24 cellular contexts compared by ENCODE assay signal in the genomic region with DNA sequence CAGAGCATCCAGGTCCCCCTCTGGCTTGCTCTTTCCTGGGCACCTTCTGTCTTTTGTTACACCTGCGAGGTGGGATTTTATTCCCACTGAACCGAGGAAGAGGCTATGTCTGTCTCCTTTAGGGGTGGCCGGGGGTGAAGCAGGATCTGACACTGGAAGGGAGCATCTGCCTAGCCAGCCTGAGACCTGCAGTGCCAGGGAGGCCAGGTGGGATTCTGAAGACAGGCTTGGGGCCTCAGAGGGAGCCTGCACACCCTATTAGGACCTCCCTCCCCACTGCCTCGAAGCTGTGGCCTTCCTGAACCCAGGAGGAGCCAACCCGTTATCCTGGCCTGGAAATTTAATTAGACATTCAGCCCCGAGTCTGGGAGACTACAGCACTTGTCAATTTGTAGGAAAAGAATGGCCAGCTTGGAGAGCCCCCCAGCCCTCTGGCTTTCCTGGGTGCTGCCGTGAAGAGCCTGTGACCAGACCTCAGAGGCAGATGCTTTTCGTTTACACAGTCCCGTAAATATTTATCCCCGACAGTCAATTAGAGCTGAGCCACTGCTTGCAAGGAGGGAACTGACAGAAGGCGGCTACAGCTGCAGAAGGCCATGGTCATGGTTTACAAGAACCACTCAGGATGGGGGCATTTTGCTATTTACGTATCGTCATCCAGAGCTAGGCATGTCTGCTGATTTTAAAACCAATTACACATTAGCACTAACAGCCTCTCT. TPM values are rescaled to one million over a fixed set of nuclear protein-coding genes. Genes with fewer than 3 reads are reported as not detected.
DNase-seq lines count a peak whose midpoint lies in the region; ATAC-seq and TF ChIP-seq lines count a peak whose summit lies in the region.
"Had no signal": no experiment of that assay in that cellular context is flagged by ENCODE, and none has a peak within 500 bp of the region (broad histone marks: within the 10 kb centered on the region; RNA-seq: fewer than 3 reads in every experiment).

No MANE protein-coding gene starts in this region.

- H3K4me1 ChIP-seq in mesenchymal stem cell (ENCODE audit: control insufficient read depth, insufficient read depth, low read depth, low read length) (peaks cover 5% of the 10 kb centered on the region), GM23248 (ENCODE audit: insufficient read depth) (no peaks in the 10 kb centered on the region)
- H3K4me1 ChIP-seq: vagina had no signal

- no peak overlapping the region for H3K27ac ChIP-seq in mesenchymal stem cell (ENCODE audit: low read length, poor library complexity, severe bottlenecking)
- H3K27ac ChIP-seq in GM23248: no peak overlapping the region
- H3K27ac ChIP-seq: RWPE1, vagina had no signal

- TF ChIP-seq CTCF in natural killer cell (IDR thresholded peaks at IDR 0.05): no peak

- ATAC-seq in natural killer cell treated with Interleukin-12 subunit alpha and Interleukin-12 subunit beta and Interleukin-15 and Interleukin-18, amount 100 ng/mL, for 72 hours: no peak
- no peak for ATAC-seq in natural killer cell
- ATAC-seq in GM21723 (IDR thresholded peaks at IDR 0.05; ENCODE audit: unreplicated experiment): no peak
- no peak for ATAC-seq in stimulated activated naive CD8-positive, alpha-beta T cell treated with anti-CD3 and anti-CD28 coated beads, Interleukin-15, amount 100 ng/mL, for 72 hours
- ATAC-seq: left cardiac atrium had no signal

- H3K79me2 ChIP-seq in GM23248 (ENCODE audit: insufficient read depth): no peaks in the 10 kb centered on the region

- intact Hi-C loops in natural killer cell (cut with micrococcal nuclease): no loop called here

- H3K9me2 ChIP-seq in GM23248 (ENCODE audit: insufficient read depth): no peaks in the 10 kb centered on the region

- H3K9me3 Mint-ChIP-seq in natural killer cell treated with Interleukin-12 subunit alpha and Interleukin-12 subunit beta and Interleukin-15 and Interleukin-18, amount 100 ng/mL, for 72 hours: no peaks in the 10 kb centered on the region
- H3K9me3 Mint-ChIP-seq in natural killer cell: no peaks in the 10 kb centered on the region
- no peaks in the 10 kb centered on the region for H3K9me3 Mint-ChIP-seq in stimulated activated naive CD8-positive, alpha-beta T cell treated with anti-CD3 and anti-CD28 coated beads, Interleukin-15, amount 100 ng/mL, for 72 hours
- H3K9me3 Mint-ChIP-seq: CD8-positive, alpha-beta memory T cell; mesothelial cell of epicardium had no signal

- no peaks in the 10 kb centered on the region for H3K36me3 ChIP-seq in mesenchymal stem cell (ENCODE audit: control insufficient read depth in 1 of 2, insufficient read depth in 2 of 2, low read depth in 1 of 2, low read length in 2 of 2)
- H3K36me3 ChIP-seq in GM23248 (ENCODE audit: low read depth): no peaks in the 10 kb centered on the region
- H3K36me3 ChIP-seq: vagina had no signal

- WGBS in mesenchymal stem cell: 45% methylated on average over 13 of the region's 13 CpGs
- WGBS in GM23248 (ENCODE audit: low coverage in 1 of 2, low lambda C conversion rate in 2 of 2, missing lambda C conversion rate in 2 of 2), 2 experiments: 12 to 16% methylated on average over 13 of the region's 13 CpGs

- H3K36me3 Mint-ChIP-seq in natural killer cell treated with Interleukin-12 subunit alpha and Interleukin-12 subunit beta and Interleukin-15 and Interleukin-18, amount 100 ng/mL, for 72 hours: no peaks in the 10 kb centered on the region
- no peaks in the 10 kb centered on the region for H3K36me3 Mint-ChIP-seq in natural killer cell
- H3K36me3 Mint-ChIP-seq: CD8-positive, alpha-beta memory T cell; mesothelial cell of epicardium had no signal

- H4K91ac ChIP-seq in mesenchymal stem cell (ENCODE audit: low read length): no peak overlapping the region

- H2AFZ ChIP-seq in mesenchymal stem cell (ENCODE audit: low read depth, low read length) (no peak overlapping the region), GM23248 (no peak overlapping the region)

- peak; percentile 44 for DNase-seq in natural killer cell treated with Interleukin-12 subunit alpha and Interleukin-12 subunit beta and Interleukin-15 and Interleukin-18, amount 100 ng/mL, for 72 hours (ENCODE audit: low spot score)
- DNase-seq in natural killer cell: no peak
- DNase-seq in NCI-H82 (lab: John Stamatoyannopoulos, UW): peak; percentile 95
- DNase-seq in mesenchymal stem cell: peak; percentile 2
- DNase-seq in stimulated activated naive CD8-positive, alpha-beta T cell treated with anti-CD3 and anti-CD28 coated beads, Interleukin-15, amount 100 ng/mL, for 72 hours: no peak
- no peak for DNase-seq in activated CD4-positive, alpha-beta T cell treated with anti-CD3 and anti-CD28 coated beads, Interleukin-2, amount 50 U/mL, for 4 hours
- DNase-seq in GM23248: no peak
- DNase-seq: activated CD4-positive, alpha-beta T cell treated with anti-CD3 and anti-CD28 coated beads, Interleukin-2, amount 50 U/mL, for 1 hour; activated naive CD4-positive, alpha-beta T cell; amniotic stem cell; caudate nucleus; CD8-positive, alpha-beta memory T cell; left cardiac atrium; NCI-H2081 treated with DMSO at 0.1 percent for 48 hours; stimulated activated CD4-positive, alpha-beta T cell treated with anti-CD3 and anti-CD28 coated beads, Interleukin-4, amount 100 ng/mL, for 4 hours had no signal

- H3K27me3 Mint-ChIP-seq in natural killer cell treated with Interleukin-12 subunit alpha and Interleukin-12 subunit beta and Interleukin-15 and Interleukin-18, amount 100 ng/mL, for 72 hours: peaks cover 17 to 23% of the 10 kb centered on the region in 2 donors
- peaks cover 21 to 26% of the 10 kb centered on the region in 2 donors for H3K27me3 Mint-ChIP-seq in natural killer cell (ENCODE audit: low read depth in 2 of 2)
- peaks cover 16% of the 10 kb centered on the region for H3K27me3 Mint-ChIP-seq in stimulated activated naive CD8-positive, alpha-beta T cell treated with anti-CD3 and anti-CD28 coated beads, Interleukin-15, amount 100 ng/mL, for 72 hours
- H3K27me3 Mint-ChIP-seq: CD8-positive, alpha-beta memory T cell had no signal

- no peak overlapping the region for H2BK5ac ChIP-seq in mesenchymal stem cell (ENCODE audit: low read depth, low read length, poor library complexity, severe bottlenecking)

- no peaks in the 10 kb centered on the region for H3K79me1 ChIP-seq in mesenchymal stem cell (replicated peaks; ENCODE audit: low read length, poor library complexity, severe bottlenecking)

- H4K20me1 ChIP-seq in GM23248 (ENCODE audit: insufficient read depth): no peaks in the 10 kb centered on the region

- no peaks in the 10 kb centered on the region for H3F3A ChIP-seq in GM23248 (ENCODE audit: insufficient read depth)

- no peak overlapping the region for H2BK15ac ChIP-seq in mesenchymal stem cell (ENCODE audit: low read depth, poor library complexity, severe bottlenecking)

- H3K9me3 ChIP-seq in mesenchymal stem cell (ENCODE audit: control insufficient read depth, low read length) (no peaks in the 10 kb centered on the region), GM23248 (ENCODE audit: low read depth) (no peaks in the 10 kb centered on the region)
- H3K9me3 ChIP-seq: vagina had no signal

- H3K4me3 ChIP-seq in mesenchymal stem cell (ENCODE audit: insufficient read depth in 1 of 2, low read depth in 1 of 2, low read length in 2 of 2) (no peak overlapping the region), GM23248 (no peak overlapping the region)
- H3K4me3 ChIP-seq: smooth muscle cell, vagina had no signal

- no peak overlapping the region for H3K4me2 ChIP-seq in mesenchymal stem cell (ENCODE audit: low read length, poor library complexity, severe bottlenecking)
- no peak overlapping the region for H3K4me2 ChIP-seq in GM23248 (ENCODE audit: unreplicated experiment)
- H3K4me2 ChIP-seq: smooth muscle cell had no signal

- H3K27ac Mint-ChIP-seq in natural killer cell treated with Interleukin-12 subunit alpha and Interleukin-12 subunit beta and Interleukin-15 and Interleukin-18, amount 100 ng/mL, for 72 hours: no peak overlapping the region
- no peak overlapping the region for H3K27ac Mint-ChIP-seq in natural killer cell
- no peak overlapping the region for H3K27ac Mint-ChIP-seq in stimulated activated naive CD8-positive, alpha-beta T cell treated with anti-CD3 and anti-CD28 coated beads, Interleukin-15, amount 100 ng/mL, for 72 hours
- H3K27ac Mint-ChIP-seq: CD8-positive, alpha-beta memory T cell; mesothelial cell of epicardium had no signal

- no peak overlapping the region for H4K8ac ChIP-seq in mesenchymal stem cell (ENCODE audit: low read length)

- H3K23ac ChIP-seq in mesenchymal stem cell (ENCODE audit: low read length in 2 of 2): no peak overlapping the region

- no peak overlapping the region for H2BK120ac ChIP-seq in mesenchymal stem cell (ENCODE audit: low read depth, low read length)

- H3K14ac ChIP-seq in mesenchymal stem cell (ENCODE audit: low read length in 2 of 2): no peak overlapping the region

- no peak overlapping the region for H3K18ac ChIP-seq in mesenchymal stem cell (ENCODE audit: low read depth in 1 of 2, low read length in 2 of 2)

- H2BK12ac ChIP-seq in mesenchymal stem cell (ENCODE audit: low read length in 2 of 2): no peak overlapping the region

- H3K4me1 Mint-ChIP-seq in natural killer cell treated with Interleukin-12 subunit alpha and Interleukin-12 subunit beta and Interleukin-15 and Interleukin-18, amount 100 ng/mL, for 72 hours (ENCODE audit: low read depth in 2 of 2): no peaks in the 10 kb centered on the region
- no peaks in the 10 kb centered on the region for H3K4me1 Mint-ChIP-seq in natural killer cell
- H3K4me1 Mint-ChIP-seq in stimulated activated naive CD8-positive, alpha-beta T cell treated with anti-CD3 and anti-CD28 coated beads, Interleukin-15, amount 100 ng/mL, for 72 hours: no peaks in the 10 kb centered on the region
- H3K4me1 Mint-ChIP-seq: CD8-positive, alpha-beta memory T cell; mesothelial cell of epicardium had no signal

- no peak overlapping the region for H2AK5ac ChIP-seq in mesenchymal stem cell (ENCODE audit: low read length, severe bottlenecking)

- H3K9ac ChIP-seq in mesenchymal stem cell (ENCODE audit: low read length) (no peak overlapping the region), GM23248 (no peak overlapping the region)

- H3K4ac ChIP-seq in mesenchymal stem cell (ENCODE audit: low read depth in 1 of 2, low read length in 2 of 2): no peak overlapping the region

- H3K4me3 Mint-ChIP-seq in natural killer cell treated with Interleukin-12 subunit alpha and Interleukin-12 subunit beta and Interleukin-15 and Interleukin-18, amount 100 ng/mL, for 72 hours: no peak overlapping the region
- H3K4me3 Mint-ChIP-seq in natural killer cell: no peak overlapping the region
- H3K4me3 Mint-ChIP-seq in stimulated activated naive CD8-positive, alpha-beta T cell treated with anti-CD3 and anti-CD28 coated beads, Interleukin-15, amount 100 ng/mL, for 72 hours: no peak overlapping the region
- H3K4me3 Mint-ChIP-seq: CD8-positive, alpha-beta memory T cell; mesothelial cell of epicardium had no signal

- H3K27me3 ChIP-seq in mesenchymal stem cell (ENCODE audit: control insufficient read depth in 1 of 2, insufficient read depth in 1 of 2, low read length in 2 of 2): peaks cover 30 to 97% of the 10 kb centered on the region in 2 experiments
- H3K27me3 ChIP-seq in GM23248 (replicated peaks; ENCODE audit: insufficient read depth): peaks cover 67% of the 10 kb centered on the region
- H3K27me3 ChIP-seq: vagina had no signal

- in situ Hi-C loops in GM23248 (cut with MboI): no loop called here

RNA-seq across cellular contexts. Expression of a gene that starts 19.6 kb away (rescaled TPM):
- not detected for total RNA-seq in natural killer cell treated with Interleukin-12 subunit alpha and Interleukin-12 subunit beta and Interleukin-15 and Interleukin-18, amount 100 ng/mL, for 72 hours
- not detected for total RNA-seq in natural killer cell
- not detected for polyA plus RNA-seq in mesenchymal stem cell (2013, experiment 1 of 2)
- polyA plus RNA-seq in mesenchymal stem cell (2013, experiment 2 of 2): not detected
- total RNA-seq in GM23248 (2014; rRNA removed; shearing (Covaris generic)): not detected in 2 replicates
- not detected in 2 replicates for polyA plus RNA-seq in GM23248 (2016; fragmentation: Nextera tagmentation; extraction: Ambion mirVana)
- total RNA-seq: CD8-positive, alpha-beta memory T cell; HT-29; left cardiac atrium; mesothelial cell of epicardium; smooth muscle cell; vagina had no signal
- polyA plus RNA-seq: AG04450; CD8-positive, alpha-beta memory T cell; esophagus; neural cell; smooth muscle cell had no signal

RNA-seq across cellular contexts. Expression of a gene that starts 23.4 kb away (rescaled TPM):
- not detected for total RNA-seq in natural killer cell treated with Interleukin-12 subunit alpha and Interleukin-12 subunit beta and Interleukin-15 and Interleukin-18, amount 100 ng/mL, for 72 hours
- not detected for total RNA-seq in natural killer cell
- polyA plus RNA-seq in mesenchymal stem cell (2013, experiment 1 of 2): not detected
- polyA plus RNA-seq in mesenchymal stem cell (2013, experiment 2 of 2): not detected
- not detected in 2 replicates for total RNA-seq in GM23248 (2014; rRNA removed; shearing (Covaris generic))
- not detected in 2 replicates for polyA plus RNA-seq in GM23248 (2016; fragmentation: Nextera tagmentation; extraction: Ambion mirVana)
- total RNA-seq: CD8-positive, alpha-beta memory T cell; HT-29; left cardiac atrium; smooth muscle cell had no signal
- polyA plus RNA-seq: AG04450; CD8-positive, alpha-beta memory T cell; esophagus; neural cell; smooth muscle cell had no signal

RNA-seq across cellular contexts. Expression of a gene that starts 46.0 kb away (rescaled TPM):
- total RNA-seq in natural killer cell treated with Interleukin-12 subunit alpha and Interleukin-12 subunit beta and Interleukin-15 and Interleukin-18, amount 100 ng/mL, for 72 hours: not detected
- total RNA-seq in natural killer cell: not detected
- polyA plus RNA-seq in mesenchymal stem cell (2013, experiment 1 of 2): not detected
- not detected for polyA plus RNA-seq in mesenchymal stem cell (2013, experiment 2 of 2)
- total RNA-seq in GM23248 (2014; rRNA removed; shearing (Covaris generic)): not detected in 2 replicates
- not detected in 2 replicates for polyA plus RNA-seq in GM23248 (2016; fragmentation: Nextera tagmentation; extraction: Ambion mirVana)
- total RNA-seq: CD8-positive, alpha-beta memory T cell; HT-29; left cardiac atrium; mesothelial cell of epicardium; smooth muscle cell; vagina had no signal
- polyA plus RNA-seq: AG04450; CD8-positive, alpha-beta memory T cell; esophagus; neural cell; smooth muscle cell had no signal

Comparison
In these comparisons a context has a peak if more than half of its experiments do, and no peak if none do; other contexts are left out.
1. DNase-seq: peak in natural killer cell treated with Interleukin-12 subunit alpha and Interleukin-12 subunit beta and Interleukin-15 and Interleukin-18, amount 100 ng/mL, for 72 hours (single experiment), NCI-H82 (single experiment) and mesenchymal stem cell (single experiment); none in natural killer cell (single experiment), stimulated activated naive CD8-positive, alpha-beta T cell treated with anti-CD3 and anti-CD28 coated beads, Interleukin-15, amount 100 ng/mL, for 72 hours (0 of 2), activated CD4-positive, alpha-beta T cell treated with anti-CD3 and anti-CD28 coated beads, Interleukin-2, amount 50 U/mL, for 4 hours (0 of 2) and GM23248 (single experiment).